Comparison of ENCODE assay signal across 8 cellular contexts in genomic region chr17:63841350-63842172, GRCh38. TPM values are rescaled to one million over a fixed set of nuclear protein-coding genes. Genes with fewer than 3 reads are reported as not detected.
DNase-seq lines count a peak whose midpoint lies in the region; ATAC-seq and TF ChIP-seq lines count a peak whose summit lies in the region.

No MANE protein-coding gene starts in this region.

- peak overlapping the region; percentile 88 for H3K27ac Mint-ChIP-seq in CD4-positive, alpha-beta T cell
- H3K27ac Mint-ChIP-seq in activated CD4-positive, alpha-beta memory T cell treated with anti-CD3 and anti-CD28 coated beads, Interleukin-2, amount 10 ng/mL, durations not matched to agents 7 days and 5 days = peak overlapping the region; percentile 87
- H3K27ac Mint-ChIP-seq in nephron = peak overlapping the region; percentile 98 to 99 (median 99)

- H3K36me3 Mint-ChIP-seq in CD4-positive, alpha-beta T cell (ENCODE audit: low read depth) = peaks cover 11% of the 10 kb centered on the region
- H3K36me3 Mint-ChIP-seq in activated CD4-positive, alpha-beta memory T cell treated with anti-CD3 and anti-CD28 coated beads, Interleukin-2, amount 10 ng/mL, durations not matched to agents 7 days and 5 days (ENCODE audit: low read depth) = peaks cover 27% of the 10 kb centered on the region
- peaks cover 7% of the 10 kb centered on the region for H3K36me3 Mint-ChIP-seq in nephron (ENCODE audit: low read depth)

- H3K27me3 Mint-ChIP-seq in CD4-positive, alpha-beta T cell = no peaks in the 10 kb centered on the region
- H3K27me3 Mint-ChIP-seq in activated CD4-positive, alpha-beta memory T cell treated with anti-CD3 and anti-CD28 coated beads, Interleukin-2, amount 10 ng/mL, durations not matched to agents 7 days and 5 days = no peaks in the 10 kb centered on the region
- no peaks in the 10 kb centered on the region for H3K27me3 Mint-ChIP-seq in nephron (ENCODE audit: low read depth)

- intact Hi-C loops in CD4-positive, alpha-beta T cell (cut with DNase I, micrococcal nuclease) = loop anchor here (2.0 to 10.0 kb wide), 8 partner anchors 69 to 666 kb away; partner anchors contain the start of genes MAP3K3 (in 2 of the 2), CCDC47 (in 1 of the 2), CEP95 (in 1 of the 2) and DCAF7 (in 1 of the 2)

- TF ChIP-seq CTCF in CD4-positive, alpha-beta T cell (IDR thresholded peaks at IDR 0.05) = no peak
- TF ChIP-seq CTCF in HL-60 (IDR thresholded peaks at IDR 0.05; ENCODE audit: insufficient read depth, low read length) (no peak), fibroblast of villous mesenchyme (IDR thresholded peaks at IDR 0.05; ENCODE audit: insufficient read depth, low read depth, low read length) (no peak), nephron (IDR thresholded peaks at IDR 0.05; ENCODE audit: unreplicated experiment in 3 of 3) (no peak)

- H3K27me3 ChIP-seq in CD4-positive, alpha-beta T cell (ENCODE audit: control insufficient read depth, insufficient read depth, low read length) = no peaks in the 10 kb centered on the region
- H3K27me3 ChIP-seq in HL-60 (ENCODE audit: insufficient read depth, poor library complexity, severe bottlenecking) = no peaks in the 10 kb centered on the region

- H3K4me3 ChIP-seq in HL-60 (replicated peaks; ENCODE audit: insufficient read depth, low read length) = peak overlapping the region; percentile 82
- H3K4me3 ChIP-seq in fibroblast of villous mesenchyme (ENCODE audit: low read depth, low read length) = peak overlapping the region; percentile 92

- POLR2A ChIA-PET in CD4-positive, alpha-beta T cell (lab: Charles Lee) = interaction anchor here (0.7 to 6.3 kb wide), 9 partner anchors 10 to 664 kb away, joined by 3 to 86 read pairs (median 6); partner anchors contain the start of genes CCDC47, DDX42, FTSJ3 and LIMD2
- POLR2A ChIA-PET in activated CD4-positive, alpha-beta memory T cell treated with anti-CD3 and anti-CD28 coated beads, Interleukin-2, amount 10 ng/mL, durations not matched to agents 7 days and 5 days (lab: Charles Lee) = interaction anchor here (0.8 to 9.7 kb wide), 11 partner anchors 11 to 664 kb away, joined by 3 to 194 read pairs (median 7); partner anchors contain the start of genes CCDC47, DDX42, DDX5 and FTSJ3

- no peaks in the 10 kb centered on the region for H3K9me3 ChIP-seq in CD4-positive, alpha-beta T cell (ENCODE audit: control insufficient read depth, low read length)

- CTCF ChIA-PET in CD4-positive, alpha-beta T cell (lab: Charles Lee) = interaction anchor here (1.0 kb wide), 1 partner anchor 11 kb away, joined by 3 read pairs; no protein-coding TSS in a partner anchor
- CTCF ChIA-PET in activated CD4-positive, alpha-beta memory T cell treated with anti-CD3 and anti-CD28 coated beads, Interleukin-2, amount 10 ng/mL, durations not matched to agents 7 days and 5 days (lab: Charles Lee) = interaction anchor here (0.9 to 3.3 kb wide), 3 partner anchors 12 to 66 kb away, joined by 3 to 28 read pairs (median 6); partner anchors contain the start of gene FTSJ3

- H3K9me3 Mint-ChIP-seq in CD4-positive, alpha-beta T cell = no peaks in the 10 kb centered on the region
- no peaks in the 10 kb centered on the region for H3K9me3 Mint-ChIP-seq in activated CD4-positive, alpha-beta memory T cell treated with anti-CD3 and anti-CD28 coated beads, Interleukin-2, amount 10 ng/mL, durations not matched to agents 7 days and 5 days
- no peaks in the 10 kb centered on the region for H3K9me3 Mint-ChIP-seq in nephron

- DNase-seq in CD4-positive, alpha-beta T cell = no peak
- DNase-seq in HL-60 (ENCODE audit: low read depth in 1 of 2, low spot score in 1 of 2) (peak in 1 of 2 experiments; percentile 35), fibroblast of villous mesenchyme (ENCODE audit: low read depth) (peak; percentile 56), NOMO-1 treated with dmso at 0.1 percent for 144 hours (lab: John Stamatoyannopoulos, UW; ENCODE audit: unreplicated experiment) (no peak), NCI-H1105 treated with DMSO at 0.1 percent for 48 hours (lab: John Stamatoyannopoulos, UW) (no peak)
- DNase-seq in activated CD4-positive, alpha-beta memory T cell treated with anti-CD3 and anti-CD28 coated beads, Interleukin-2, amount 10 ng/mL, durations not matched to agents 7 days and 5 days = no peak

- ATAC-seq in CD4-positive, alpha-beta T cell (ENCODE audit: poor library complexity) = no peak
- no peak for ATAC-seq in GM21515 (IDR thresholded peaks at IDR 0.05; ENCODE audit: unreplicated experiment)

- peaks cover 49% of the 10 kb centered on the region for H3K4me1 Mint-ChIP-seq in CD4-positive, alpha-beta T cell (ENCODE audit: low read depth)
- peaks cover 44% of the 10 kb centered on the region for H3K4me1 Mint-ChIP-seq in activated CD4-positive, alpha-beta memory T cell treated with anti-CD3 and anti-CD28 coated beads, Interleukin-2, amount 10 ng/mL, durations not matched to agents 7 days and 5 days
- H3K4me1 Mint-ChIP-seq in nephron = peaks cover 34% of the 10 kb centered on the region

- H3K4me3 Mint-ChIP-seq in CD4-positive, alpha-beta T cell = peak overlapping the region; percentile 94
- H3K4me3 Mint-ChIP-seq in activated CD4-positive, alpha-beta memory T cell treated with anti-CD3 and anti-CD28 coated beads, Interleukin-2, amount 10 ng/mL, durations not matched to agents 7 days and 5 days = peak overlapping the region; percentile 97
- H3K4me3 Mint-ChIP-seq in nephron = peak overlapping the region; percentile 97 to 99 (median 99)

- H3K27ac ChIP-seq in CD4-positive, alpha-beta T cell (ENCODE audit: low read depth, low read length) = peak overlapping the region; percentile 47
- H3K27ac ChIP-seq in HL-60 (replicated peaks) = peak overlapping the region; percentile 79

RNA-seq across cellular contexts. Expression of gene SMARCD2, which starts 0.9 kb away (rescaled TPM):
- 100 to 1,000 TPM; 102 to 111 TPM for total RNA-seq in CD4-positive, alpha-beta T cell
- 100 to 1,000 TPM; 150 to 152 TPM for total RNA-seq in activated CD4-positive, alpha-beta memory T cell treated with anti-CD3 and anti-CD28 coated beads, Interleukin-2, amount 10 ng/mL, durations not matched to agents 7 days and 5 days
- total RNA-seq in fibroblast of villous mesenchyme = 61.8 and 66.9 TPM in 2 replicates

RNA-seq across cellular contexts. Expression of gene FTSJ3, which starts 14.1 kb away (rescaled TPM):
- 10 to 100 TPM; 47.6 to 51.1 TPM for total RNA-seq in CD4-positive, alpha-beta T cell
- 10 to 100 TPM; 38.9 to 43.8 TPM for total RNA-seq in activated CD4-positive, alpha-beta memory T cell treated with anti-CD3 and anti-CD28 coated beads, Interleukin-2, amount 10 ng/mL, durations not matched to agents 7 days and 5 days
- total RNA-seq in fibroblast of villous mesenchyme = 50.6 and 72.5 TPM in 2 replicates

RNA-seq across cellular contexts. Expression of gene PSMC5, which starts 14.3 kb away (rescaled TPM):
- total RNA-seq in CD4-positive, alpha-beta T cell = 10 to 100 TPM; 83.1 to 84.6 TPM
- 100 to 1,000 TPM; 152 to 162 TPM for total RNA-seq in activated CD4-positive, alpha-beta memory T cell treated with anti-CD3 and anti-CD28 coated beads, Interleukin-2, amount 10 ng/mL, durations not matched to agents 7 days and 5 days
- 42.7 and 44.1 TPM in 2 replicates for total RNA-seq in fibroblast of villous mesenchyme

RNA-seq across cellular contexts. Expression of gene CSH2, which starts 31.9 kb away (rescaled TPM):
- not detected for total RNA-seq in CD4-positive, alpha-beta T cell
- total RNA-seq in activated CD4-positive, alpha-beta memory T cell treated with anti-CD3 and anti-CD28 coated beads, Interleukin-2, amount 10 ng/mL, durations not matched to agents 7 days and 5 days = not detected
- total RNA-seq in fibroblast of villous mesenchyme = not detected in 2 replicates

RNA-seq across cellular contexts. Expression of gene GH2, which starts 40.2 kb away (rescaled TPM):
- total RNA-seq in CD4-positive, alpha-beta T cell = not detected
- total RNA-seq in activated CD4-positive, alpha-beta memory T cell treated with anti-CD3 and anti-CD28 coated beads, Interleukin-2, amount 10 ng/mL, durations not matched to agents 7 days and 5 days = not detected
- total RNA-seq in fibroblast of villous mesenchyme = not detected in 2 replicates
